1 cellular context compared by ENCODE assay signal in the genomic region with DNA sequence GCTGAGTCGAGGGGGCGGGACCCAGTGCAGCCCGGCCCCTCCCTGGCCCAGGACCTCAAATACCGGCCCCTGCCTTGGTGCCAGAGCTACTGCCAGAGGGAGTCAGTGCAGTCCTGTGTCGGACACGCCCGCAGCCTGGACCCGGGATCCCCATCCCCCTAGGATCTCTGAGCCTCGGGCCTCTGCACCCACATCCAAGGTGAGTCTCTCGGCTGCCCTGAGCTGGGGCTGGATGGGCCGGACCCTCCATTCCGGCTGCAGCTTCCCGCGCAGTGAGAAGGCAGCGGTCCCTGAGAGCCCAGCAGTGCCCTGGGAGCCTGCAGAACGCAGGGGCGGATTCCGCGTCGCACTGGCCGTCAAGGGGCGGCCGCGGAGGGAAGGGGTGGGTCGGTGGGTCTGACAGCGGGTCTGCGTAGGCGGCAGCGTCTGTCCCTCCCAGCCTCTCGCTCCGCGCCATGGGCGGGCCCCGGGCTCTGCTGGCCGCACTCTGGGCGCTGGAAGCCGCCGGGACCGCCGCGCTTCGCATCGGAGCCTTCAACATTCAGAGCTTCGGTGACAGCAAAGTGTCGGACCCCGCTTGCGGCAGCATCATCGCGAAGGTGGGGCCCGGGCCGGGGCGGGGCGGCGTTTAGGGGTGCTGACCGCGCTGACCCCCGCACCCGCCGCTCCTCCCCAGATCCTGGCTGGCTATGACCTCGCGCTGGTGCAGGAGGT.
TF ChIP-seq lines count a peak whose summit lies in the region.

A gene with protein sequence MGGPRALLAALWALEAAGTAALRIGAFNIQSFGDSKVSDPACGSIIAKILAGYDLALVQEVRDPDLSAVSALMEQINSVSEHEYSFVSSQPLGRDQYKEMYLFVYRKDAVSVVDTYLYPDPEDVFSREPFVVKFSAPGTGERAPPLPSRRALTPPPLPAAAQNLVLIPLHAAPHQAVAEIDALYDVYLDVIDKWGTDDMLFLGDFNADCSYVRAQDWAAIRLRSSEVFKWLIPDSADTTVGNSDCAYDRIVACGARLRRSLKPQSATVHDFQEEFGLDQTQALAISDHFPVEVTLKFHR (plus strand): TSS at position 83 of the 714 bp plus-strand sequence. CDS start 373 bp downstream, at position 456.

TF ChIP-seq in K562, 482 proteins besides CTCF, POLR2A, EP300 and RAD21 (continued from another document):
- TF ChIP-seq, protein P1, sequence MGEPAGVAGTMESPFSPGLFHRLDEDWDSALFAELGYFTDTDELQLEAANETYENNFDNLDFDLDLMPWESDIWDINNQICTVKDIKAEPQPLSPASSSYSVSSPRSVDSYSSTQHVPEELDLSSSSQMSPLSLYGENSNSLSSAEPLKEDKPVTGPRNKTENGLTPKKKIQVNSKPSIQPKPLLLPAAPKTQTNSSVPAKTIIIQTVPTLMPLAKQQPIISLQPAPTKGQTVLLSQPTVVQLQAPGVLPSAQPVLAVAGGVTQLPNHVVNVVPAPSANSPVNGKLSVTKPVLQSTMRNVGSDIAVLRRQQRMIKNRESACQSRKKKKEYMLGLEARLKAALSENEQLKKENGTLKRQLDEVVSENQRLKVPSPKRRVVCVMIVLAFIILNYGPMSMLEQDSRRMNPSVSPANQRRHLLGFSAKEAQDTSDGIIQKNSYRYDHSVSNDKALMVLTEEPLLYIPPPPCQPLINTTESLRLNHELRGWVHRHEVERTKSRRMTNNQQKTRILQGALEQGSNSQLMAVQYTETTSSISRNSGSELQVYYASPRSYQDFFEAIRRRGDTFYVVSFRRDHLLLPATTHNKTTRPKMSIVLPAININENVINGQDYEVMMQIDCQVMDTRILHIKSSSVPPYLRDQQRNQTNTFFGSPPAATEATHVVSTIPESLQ (CRISPR knock-in tag; IDR thresholded peaks at IDR 0.05), result no peak
- TF ChIP-seq ZNF561 (CRISPR knock-in tag; conservative IDR thresholded peaks at IDR 0.05) (no peak), ZNF551 (CRISPR knock-in tag; IDR thresholded peaks at IDR 0.05) (no peak), ZNF79 (CRISPR knock-in tag; IDR thresholded peaks at IDR 0.05; ENCODE audit: low read depth) (no peak), U2AF2 (optimal IDR thresholded peaks at IDR 0.05; ENCODE audit: low read depth, low read length) (no peak), FIP1L1 (IDR thresholded peaks at IDR 0.05; ENCODE audit: low read depth, low read length, poor library complexity, severe bottlenecking) (peak; percentile 67), ZNF175 (CRISPR knock-in tag; IDR thresholded peaks at IDR 0.05; ENCODE audit: low read depth) (no peak), EWSR1 (IDR thresholded peaks at IDR 0.05; ENCODE audit: borderline replicate concordance, low read depth, partially characterized antibody) (no peak), ZNF134 (CRISPR knock-in tag; conservative IDR thresholded peaks at IDR 0.05) (no peak), POLR2AphosphoS2 (IDR thresholded peaks at IDR 0.05; ENCODE audit: low read length) (0 out of 2 replicates have a peak, but pooled peaks have one; percentile 20), ZNF398 (CRISPR knock-in tag; IDR thresholded peaks at IDR 0.05) (no peak), ZNF282 (CRISPR knock-in tag; IDR thresholded peaks at IDR 0.05) (0 out of 2 replicates have a peak, but pooled peaks have one; percentile 32), TOE1 (IDR thresholded peaks at IDR 0.05; ENCODE audit: borderline replicate concordance) (no peak), TOE1 (CRISPR knock-in tag; IDR thresholded peaks at IDR 0.05; ENCODE audit: borderline replicate concordance, low read depth) (no peak), TAL1 (IDR thresholded peaks at IDR 0.05) (no peak), SNRNP70 (optimal IDR thresholded peaks at IDR 0.05; ENCODE audit: low read depth, low read length) (no peak), SOX6 (IDR thresholded peaks at IDR 0.05) (no peak), PHTF2 (CRISPR knock-in tag; IDR thresholded peaks at IDR 0.05) (no peak), HNRNPLL (IDR thresholded peaks at IDR 0.05; ENCODE audit: low read depth, low read length, poor library complexity, severe bottlenecking) (no peak), ETS2 (tag; IDR thresholded peaks at IDR 0.05; ENCODE audit: borderline replicate concordance, poor library complexity, severe bottlenecking) (no peak), FOXK2 (conservative IDR thresholded peaks at IDR 0.05 in 1 of 2, IDR thresholded peaks at IDR 0.05 in 1 of 2; ENCODE audit: low read depth in 2 of 2) (no peak), ESRRA (IDR thresholded peaks at IDR 0.05; ENCODE audit: borderline replicate concordance, low read depth) (no peak), ZNF23 (CRISPR knock-in tag; IDR thresholded peaks at IDR 0.05) (no peak), RBFOX2 (IDR thresholded peaks at IDR 0.05; ENCODE audit: low read depth, low read length) (peak; percentile 42; the same call in 1 of the 2 replicates), ZNF76 (CRISPR knock-in tag; IDR thresholded peaks at IDR 0.05; ENCODE audit: borderline replicate concordance) (no peak), DDX20 (tag; IDR thresholded peaks at IDR 0.05; ENCODE audit: low read depth) (no peak), CGGBP1 (CRISPR knock-in tag; IDR thresholded peaks at IDR 0.05) (no peak), ARHGAP35 (IDR thresholded peaks at IDR 0.05; ENCODE audit: partially characterized antibody) (no peak), POLR2B (IDR thresholded peaks at IDR 0.05; ENCODE audit: low read depth, partially characterized antibody) (peak; percentile 34), MCM3 (IDR thresholded peaks at IDR 0.05) (no peak), ZNF512 (tag; IDR thresholded peaks at IDR 0.05) (no peak)
- TF ChIP-seq, protein P2, sequence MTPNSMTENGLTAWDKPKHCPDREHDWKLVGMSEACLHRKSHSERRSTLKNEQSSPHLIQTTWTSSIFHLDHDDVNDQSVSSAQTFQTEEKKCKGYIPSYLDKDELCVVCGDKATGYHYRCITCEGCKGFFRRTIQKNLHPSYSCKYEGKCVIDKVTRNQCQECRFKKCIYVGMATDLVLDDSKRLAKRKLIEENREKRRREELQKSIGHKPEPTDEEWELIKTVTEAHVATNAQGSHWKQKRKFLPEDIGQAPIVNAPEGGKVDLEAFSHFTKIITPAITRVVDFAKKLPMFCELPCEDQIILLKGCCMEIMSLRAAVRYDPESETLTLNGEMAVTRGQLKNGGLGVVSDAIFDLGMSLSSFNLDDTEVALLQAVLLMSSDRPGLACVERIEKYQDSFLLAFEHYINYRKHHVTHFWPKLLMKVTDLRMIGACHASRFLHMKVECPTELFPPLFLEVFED (CRISPR knock-in tag; conservative IDR thresholded peaks at IDR 0.05), result no peak
- TF ChIP-seq, protein P3, sequence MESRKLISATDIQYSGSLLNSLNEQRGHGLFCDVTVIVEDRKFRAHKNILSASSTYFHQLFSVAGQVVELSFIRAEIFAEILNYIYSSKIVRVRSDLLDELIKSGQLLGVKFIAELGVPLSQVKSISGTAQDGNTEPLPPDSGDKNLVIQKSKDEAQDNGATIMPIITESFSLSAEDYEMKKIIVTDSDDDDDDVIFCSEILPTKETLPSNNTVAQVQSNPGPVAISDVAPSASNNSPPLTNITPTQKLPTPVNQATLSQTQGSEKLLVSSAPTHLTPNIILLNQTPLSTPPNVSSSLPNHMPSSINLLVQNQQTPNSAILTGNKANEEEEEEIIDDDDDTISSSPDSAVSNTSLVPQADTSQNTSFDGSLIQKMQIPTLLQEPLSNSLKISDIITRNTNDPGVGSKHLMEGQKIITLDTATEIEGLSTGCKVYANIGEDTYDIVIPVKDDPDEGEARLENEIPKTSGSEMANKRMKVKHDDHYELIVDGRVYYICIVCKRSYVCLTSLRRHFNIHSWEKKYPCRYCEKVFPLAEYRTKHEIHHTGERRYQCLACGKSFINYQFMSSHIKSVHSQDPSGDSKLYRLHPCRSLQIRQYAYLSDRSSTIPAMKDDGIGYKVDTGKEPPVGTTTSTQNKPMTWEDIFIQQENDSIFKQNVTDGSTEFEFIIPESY (CRISPR knock-in tag; IDR thresholded peaks at IDR 0.05), result peak; percentile 98
- TF ChIP-seq, protein P4, sequence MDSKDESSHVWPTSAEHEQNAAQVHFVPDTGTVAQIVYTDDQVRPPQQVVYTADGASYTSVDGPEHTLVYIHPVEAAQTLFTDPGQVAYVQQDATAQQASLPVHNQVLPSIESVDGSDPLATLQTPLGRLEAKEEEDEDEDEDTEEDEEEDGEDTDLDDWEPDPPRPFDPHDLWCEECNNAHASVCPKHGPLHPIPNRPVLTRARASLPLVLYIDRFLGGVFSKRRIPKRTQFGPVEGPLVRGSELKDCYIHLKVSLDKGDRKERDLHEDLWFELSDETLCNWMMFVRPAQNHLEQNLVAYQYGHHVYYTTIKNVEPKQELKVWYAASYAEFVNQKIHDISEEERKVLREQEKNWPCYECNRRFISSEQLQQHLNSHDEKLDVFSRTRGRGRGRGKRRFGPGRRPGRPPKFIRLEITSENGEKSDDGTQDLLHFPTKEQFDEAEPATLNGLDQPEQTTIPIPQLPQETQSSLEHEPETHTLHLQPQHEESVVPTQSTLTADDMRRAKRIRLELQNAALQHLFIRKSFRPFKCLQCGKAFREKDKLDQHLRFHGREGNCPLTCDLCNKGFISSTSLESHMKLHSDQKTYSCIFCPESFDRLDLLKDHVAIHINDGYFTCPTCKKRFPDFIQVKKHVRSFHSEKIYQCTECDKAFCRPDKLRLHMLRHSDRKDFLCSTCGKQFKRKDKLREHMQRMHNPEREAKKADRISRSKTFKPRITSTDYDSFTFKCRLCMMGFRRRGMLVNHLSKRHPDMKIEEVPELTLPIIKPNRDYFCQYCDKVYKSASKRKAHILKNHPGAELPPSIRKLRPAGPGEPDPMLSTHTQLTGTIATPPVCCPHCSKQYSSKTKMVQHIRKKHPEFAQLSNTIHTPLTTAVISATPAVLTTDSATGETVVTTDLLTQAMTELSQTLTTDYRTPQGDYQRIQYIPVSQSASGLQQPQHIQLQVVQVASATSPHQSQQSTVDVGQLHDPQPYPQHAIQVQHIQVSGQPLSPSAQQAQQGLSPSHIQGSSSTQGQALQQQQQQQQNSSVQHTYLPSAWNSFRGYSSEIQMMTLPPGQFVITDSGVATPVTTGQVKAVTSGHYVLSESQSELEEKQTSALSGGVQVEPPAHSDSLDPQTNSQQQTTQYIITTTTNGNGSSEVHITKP (IDR thresholded peaks at IDR 0.05; ENCODE audit: partially characterized antibody), result no peak
- TF ChIP-seq, protein P5, sequence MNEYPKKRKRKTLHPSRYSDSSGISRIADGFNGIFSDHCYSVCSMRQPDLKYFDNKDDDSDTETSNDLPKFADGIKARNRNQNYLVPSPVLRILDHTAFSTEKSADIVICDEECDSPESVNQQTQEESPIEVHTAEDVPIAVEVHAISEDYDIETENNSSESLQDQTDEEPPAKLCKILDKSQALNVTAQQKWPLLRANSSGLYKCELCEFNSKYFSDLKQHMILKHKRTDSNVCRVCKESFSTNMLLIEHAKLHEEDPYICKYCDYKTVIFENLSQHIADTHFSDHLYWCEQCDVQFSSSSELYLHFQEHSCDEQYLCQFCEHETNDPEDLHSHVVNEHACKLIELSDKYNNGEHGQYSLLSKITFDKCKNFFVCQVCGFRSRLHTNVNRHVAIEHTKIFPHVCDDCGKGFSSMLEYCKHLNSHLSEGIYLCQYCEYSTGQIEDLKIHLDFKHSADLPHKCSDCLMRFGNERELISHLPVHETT (CRISPR knock-in tag; conservative IDR thresholded peaks at IDR 0.05 in 1 of 2, IDR thresholded peaks at IDR 0.05 in 1 of 2), result no peak
